ENCODE assay signal across 16 cellular contexts in the genomic region with DNA sequence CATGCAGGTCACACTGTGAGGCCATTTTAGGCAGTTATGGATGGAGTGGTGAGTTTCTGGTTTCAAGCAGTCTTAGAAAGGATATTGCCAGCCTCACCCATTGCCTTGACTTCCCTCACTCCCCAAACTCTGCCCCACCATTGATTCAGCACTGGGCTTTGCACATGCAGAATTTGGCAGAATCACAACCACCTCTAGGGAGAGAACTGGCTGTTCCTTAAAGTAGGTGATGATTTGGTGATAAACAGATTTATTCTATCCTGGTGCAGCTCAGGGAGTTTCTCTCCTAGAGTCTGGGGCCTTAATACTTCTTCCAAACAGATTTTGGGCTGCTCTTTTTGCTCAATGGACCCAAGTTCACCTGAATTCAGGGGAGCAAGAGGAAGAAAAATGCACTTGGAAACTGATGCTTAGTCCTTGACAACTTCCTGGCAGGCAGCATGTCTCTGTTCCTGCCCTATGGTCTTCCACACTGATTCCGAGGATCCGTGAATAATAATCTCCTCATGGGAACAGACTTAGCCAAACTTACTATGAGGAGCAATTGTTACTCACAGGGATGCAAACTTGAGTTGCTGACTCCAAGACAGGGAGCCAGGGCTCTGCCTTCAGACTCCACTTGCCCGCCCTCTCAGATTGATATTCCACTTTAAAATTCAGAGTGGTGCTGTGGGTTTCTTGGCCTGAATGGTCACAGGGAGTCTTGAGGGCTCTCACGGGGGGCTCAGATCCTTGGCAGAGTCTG.
A peak's percentile ranks its signal among the peaks of the same experiment; 100 is the strongest.
DNase-seq lines count a peak whose midpoint lies in the region; ATAC-seq and TF ChIP-seq lines count a peak whose summit lies in the region.
"Had no signal": no experiment of that assay in that cellular context is flagged by ENCODE, and none has a peak within 500 bp of the region (broad histone marks: within the 10 kb centered on the region; RNA-seq: fewer than 3 reads in every experiment).

No MANE protein-coding gene starts in this region.

- H3K27ac Mint-ChIP-seq in neural progenitor cell, result no peak overlapping the region
- H3K27ac Mint-ChIP-seq: stimulated activated naive CD8-positive, alpha-beta T cell treated with anti-CD3 and anti-CD28 coated beads, Interleukin-15, amount 100 ng/mL, for 72 hours had no signal

- H4K20me1 ChIP-seq in neural progenitor cell (ENCODE audit: low read depth), result no peaks in the 10 kb centered on the region

- intact Hi-C loops in esophagus squamous epithelium (cut with DNase I), result no loop called here

- H3K79me2 ChIP-seq in neural progenitor cell (ENCODE audit: low read depth), result no peaks in the 10 kb centered on the region

- WGBS in esophagus squamous epithelium, 2 donors, result 56 to 59% methylated on average over 2 to 4 of the region's 4 CpGs
- WGBS in upper lobe of left lung, 2 donors, result 55 to 66% methylated on average over 4 of the region's 4 CpGs

- H3K9ac ChIP-seq in neural progenitor cell, result no peak overlapping the region

- no peaks in the 10 kb centered on the region for H3K36me3 Mint-ChIP-seq in neural progenitor cell

- H3K9me3 Mint-ChIP-seq in neural progenitor cell, result no peaks in the 10 kb centered on the region
- H3K9me3 Mint-ChIP-seq: activated naive CD4-positive, alpha-beta T cell treated with anti-CD3 and anti-CD28 coated beads, Interleukin-2, amount 50 U/mL, for 72 hours; stimulated activated naive CD8-positive, alpha-beta T cell treated with anti-CD3 and anti-CD28 coated beads, Interleukin-15, amount 100 ng/mL, for 72 hours had no signal

- no peaks in the 10 kb centered on the region for H3F3A ChIP-seq in neural progenitor cell (ENCODE audit: low read depth)

- TF ChIP-seq CTCF in RWPE2 (IDR thresholded peaks at IDR 0.05; ENCODE audit: poor library complexity, severe bottlenecking) (no peak), esophagus squamous epithelium (IDR thresholded peaks at IDR 0.05) (no peak), neural progenitor cell (IDR thresholded peaks at IDR 0.05) (no peak), upper lobe of left lung (IDR thresholded peaks at IDR 0.05) (no peak)

- H3K27ac ChIP-seq in RWPE2 (ENCODE audit: poor library complexity, severe bottlenecking) (peak overlapping the region; percentile 55), esophagus squamous epithelium (peak overlapping the region in 3 of 4 donors; percentile 54 to 68 (median 55)), neural progenitor cell (no peak overlapping the region), upper lobe of left lung (peak overlapping the region; percentile 17 to 84 (median 66))
- H3K27ac ChIP-seq: SK-N-MC had no signal

- H3K36me3 ChIP-seq in RWPE2 (ENCODE audit: low read depth), result peaks cover 91% of the 10 kb centered on the region
- peaks cover 0 to 6% (median 0%) of the 10 kb centered on the region in 3 donors for H3K36me3 ChIP-seq in esophagus squamous epithelium
- no peaks in the 10 kb centered on the region for H3K36me3 ChIP-seq in neural progenitor cell
- H3K36me3 ChIP-seq in upper lobe of left lung, result peaks cover 0 to 28% (median 10%) of the 10 kb centered on the region in 4 donors
- H3K36me3 ChIP-seq: BE2C had no signal

- DNase-seq in RWPE2 (ENCODE audit: low spot score), result no peak
- DNase-seq in esophagus squamous epithelium (lab: John Stamatoyannopoulos, UW), result no peak
- no peak for DNase-seq in neural progenitor cell (ENCODE audit: low spot score)
- no peak for DNase-seq in upper lobe of left lung
- DNase-seq in NCI-H1694 (lab: John Stamatoyannopoulos, UW), result no peak
- no peak for DNase-seq in HuH-7.5 (ENCODE audit: low spot score)
- DNase-seq: activated CD4-positive, alpha-beta T cell treated with anti-CD3 and anti-CD28 coated beads, Interleukin-2, amount 50 U/mL, for 1 hour; effector CD4-positive, alpha-beta T cell; HCEC 1CT; OCI-M1; stimulated activated naive CD8-positive, alpha-beta T cell treated with anti-CD3 and anti-CD28 coated beads, Interleukin-15, amount 100 ng/mL, for 72 hours had no signal

- no peak for TF ChIP-seq EP300 in upper lobe of left lung (IDR thresholded peaks at IDR 0.05)

- H3K4me3 ChIP-seq in RWPE2 (ENCODE audit: severe bottlenecking) (no peak overlapping the region), esophagus squamous epithelium (peak overlapping the region in 1 of 4 donors; percentile 27), neural progenitor cell (no peak overlapping the region), upper lobe of left lung (no peak overlapping the region)
- H3K4me3 ChIP-seq: mucosa of descending colon, SK-N-MC had no signal

- H3K27me3 ChIP-seq in RWPE2 (ENCODE audit: insufficient read depth, poor library complexity, severe bottlenecking), result no peaks in the 10 kb centered on the region
- H3K27me3 ChIP-seq in esophagus squamous epithelium, result no peaks in the 10 kb centered on the region
- H3K27me3 ChIP-seq in neural progenitor cell, result no peaks in the 10 kb centered on the region
- H3K27me3 ChIP-seq in upper lobe of left lung, result no peaks in the 10 kb centered on the region
- H3K27me3 ChIP-seq: BE2C had no signal

- ATAC-seq in RWPE2 (ENCODE audit: low read depth) (no peak), upper lobe of left lung (ENCODE audit: low FRiP score in 2 of 2) (no peak), HG02973 (IDR thresholded peaks at IDR 0.05; ENCODE audit: unreplicated experiment) (no peak)
- ATAC-seq: activated naive CD4-positive, alpha-beta T cell treated with anti-CD3 and anti-CD28 coated beads, Interleukin-2, amount 50 U/mL, for 72 hours; stimulated activated naive CD8-positive, alpha-beta T cell treated with anti-CD3 and anti-CD28 coated beads, Interleukin-15, amount 100 ng/mL, for 72 hours had no signal

- H3K4me1 ChIP-seq in RWPE2 (ENCODE audit: insufficient read depth, poor library complexity, severe bottlenecking) (peaks cover 27% of the 10 kb centered on the region), esophagus squamous epithelium (peaks cover 0 to 45% (median 28%) of the 10 kb centered on the region in 3 donors), neural progenitor cell (peaks cover 36% of the 10 kb centered on the region), upper lobe of left lung (peaks cover 12 to 41% (median 34%) of the 10 kb centered on the region in 4 donors)

- H3K4me2 ChIP-seq in neural progenitor cell, result no peak overlapping the region

- H3K27me3 Mint-ChIP-seq in neural progenitor cell (ENCODE audit: insufficient read depth, low read depth), result peaks cover 8% of the 10 kb centered on the region
- H3K27me3 Mint-ChIP-seq: stimulated activated naive CD8-positive, alpha-beta T cell treated with anti-CD3 and anti-CD28 coated beads, Interleukin-15, amount 100 ng/mL, for 72 hours had no signal

- no peak for TF ChIP-seq POLR2A in esophagus squamous epithelium (IDR thresholded peaks at IDR 0.05)
- TF ChIP-seq POLR2A in upper lobe of left lung (IDR thresholded peaks at IDR 0.05), result no peak

- H2AFZ ChIP-seq in neural progenitor cell (replicated peaks), result peak overlapping the region; percentile 45

- no peak overlapping the region for H3K4me3 Mint-ChIP-seq in neural progenitor cell
- H3K4me3 Mint-ChIP-seq: stimulated activated naive CD8-positive, alpha-beta T cell treated with anti-CD3 and anti-CD28 coated beads, Interleukin-15, amount 100 ng/mL, for 72 hours had no signal

- H3K9me3 ChIP-seq in RWPE2 (ENCODE audit: severe bottlenecking), result no peaks in the 10 kb centered on the region
- no peaks in the 10 kb centered on the region for H3K9me3 ChIP-seq in esophagus squamous epithelium
- H3K9me3 ChIP-seq in neural progenitor cell (ENCODE audit: low read depth), result no peaks in the 10 kb centered on the region
- no peaks in the 10 kb centered on the region for H3K9me3 ChIP-seq in upper lobe of left lung
- H3K9me3 ChIP-seq: BE2C, mucosa of descending colon had no signal

- peaks cover 21% of the 10 kb centered on the region for H3K4me1 Mint-ChIP-seq in neural progenitor cell
